Comparison of ENCODE assay signal across 1 cellular context in the genomic region with DNA sequence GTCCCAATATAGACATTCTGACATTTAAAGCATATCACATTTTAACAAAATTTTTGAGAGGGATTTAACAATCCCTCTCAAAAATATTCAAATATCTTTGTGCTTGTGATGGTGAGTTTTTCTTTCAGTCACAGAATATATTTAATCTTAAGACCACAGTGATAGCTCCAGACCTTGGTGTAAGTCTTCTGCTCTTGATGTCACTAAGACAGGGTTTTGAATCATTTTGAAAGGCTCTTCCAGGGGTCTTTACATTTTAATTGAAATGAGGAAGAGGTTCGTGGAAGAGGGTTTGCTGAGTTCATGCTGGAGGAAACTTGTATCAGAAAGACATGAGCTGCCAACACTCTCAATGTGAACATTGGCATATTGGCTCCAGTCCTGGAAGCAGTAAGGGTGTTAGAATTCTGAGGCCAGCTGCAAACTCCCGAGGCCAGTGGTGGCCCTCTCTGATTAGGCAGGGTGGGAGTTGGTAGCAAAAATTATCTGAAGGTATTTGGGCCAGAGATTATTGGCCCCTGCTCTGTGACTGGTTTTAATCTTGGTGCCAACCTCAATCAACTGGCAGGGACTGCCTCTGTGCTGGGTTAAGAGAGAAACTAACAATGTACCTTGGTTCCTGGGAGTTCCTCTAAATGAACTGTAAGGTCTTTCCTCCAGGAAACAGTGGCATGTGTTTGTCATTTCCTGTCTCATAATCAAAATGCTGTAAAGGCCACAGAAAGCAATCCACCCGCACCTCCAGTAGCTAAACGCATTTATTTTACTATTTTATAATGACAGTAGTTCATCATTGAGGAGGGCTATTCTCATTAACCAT.
TF ChIP-seq lines count a peak whose summit lies in the region.

No MANE protein-coding gene starts in this region.

TF ChIP-seq in endothelial cell of umbilical vein, 7 proteins besides CTCF, POLR2A, EP300 and RAD21:
- TF ChIP-seq POLR2AphosphoS5 (IDR thresholded peaks at IDR 0.05; ENCODE audit: insufficient read depth, low read depth, low read length) (peak; percentile 56), FOS (IDR thresholded peaks at IDR 0.05; ENCODE audit: borderline replicate concordance, insufficient read depth, low read length) (peak; percentile 50), MYC (IDR thresholded peaks at IDR 0.05; ENCODE audit: low read depth, low read length) (no peak), GATA2 (IDR thresholded peaks at IDR 0.05; ENCODE audit: insufficient read depth, insufficient read length, low read depth, low read length) (peak; percentile 28)
